Comparison of ENCODE assay signal across 15 cellular contexts in genomic region chr11:2788751-2789140, GRCh38.
DNase-seq lines count a peak whose midpoint lies in the region; ATAC-seq and TF ChIP-seq lines count a peak whose summit lies in the region.
"Had no signal": no experiment of that assay in that cellular context is flagged by ENCODE, and none has a peak within 500 bp of the region (broad histone marks: within the 10 kb centered on the region; RNA-seq: fewer than 3 reads in every experiment).

No MANE protein-coding gene starts in this region.

- peak; percentile 16 for DNase-seq in activated naive CD8-positive, alpha-beta T cell treated with anti-CD3 and anti-CD28 coated beads, Interleukin-2, amount 10 ng/mL, durations not matched to agents 7 days and 5 days
- no peak for DNase-seq in activated naive CD8-positive, alpha-beta T cell treated with anti-CD3 and anti-CD28 coated beads for 36 hours
- DNase-seq in left ventricle myocardium inferior = peak; percentile 11
- DNase-seq in neuronal stem cell (ENCODE audit: low spot score) = no peak
- DNase-seq in vagina (ENCODE audit: extremely low spot score in 2 of 2) = peak; percentile 47 to 52
- no peak for DNase-seq in activated effector memory CD4-positive, alpha-beta T cell treated with Interleukin-2 at 50 U/mL for 16 hours
- DNase-seq in HAP-1 (ENCODE audit: low spot score in 2 of 2) = no peak
- DNase-seq: NCI-H187 treated with DMSO at 0.1 percent for 48 hours, NCI-H748 treated with DMSO at 0.1 percent for 48 hours, T-helper 9 cell had no signal

- H3K27ac ChIP-seq in left ventricle myocardium inferior (replicated peaks) (no peak overlapping the region), neuronal stem cell (replicated peaks; ENCODE audit: low read length) (no peak overlapping the region), vagina (no peak overlapping the region)
- H3K27ac ChIP-seq: gastrocnemius medialis, KMS-11, uterus had no signal

- no peaks in the 10 kb centered on the region for H3K27me3 ChIP-seq in left ventricle myocardium inferior (ENCODE audit: low read depth)
- peaks cover 0 to 21% (median 7%) of the 10 kb centered on the region in 3 experiments for H3K27me3 ChIP-seq in neuronal stem cell (ENCODE audit: control insufficient read depth in 3 of 3, insufficient read depth in 3 of 3, low read depth in 1 of 3, low read length in 3 of 3)
- no peaks in the 10 kb centered on the region for H3K27me3 ChIP-seq in vagina
- peaks cover 47% of the 10 kb centered on the region for H3K27me3 ChIP-seq in HAP-1 (ENCODE audit: low read depth)
- H3K27me3 ChIP-seq: uterus had no signal

- H2AFZ ChIP-seq in neuronal stem cell (ENCODE audit: low read length) = peak overlapping the region; percentile 45

- H2BK15ac ChIP-seq in neuronal stem cell (ENCODE audit: low read length) = no peak overlapping the region

- H3K14ac ChIP-seq in neuronal stem cell (ENCODE audit: low read length) = no peak overlapping the region

- intact Hi-C loops in left ventricle myocardium inferior (cut with micrococcal nuclease) = no loop called here
- intact Hi-C loops in vagina (cut with DNase I) = no loop called here

- H3K23ac ChIP-seq in neuronal stem cell (ENCODE audit: low read depth, low read length, poor library complexity) = no peak overlapping the region

- no peak overlapping the region for H2BK120ac ChIP-seq in neuronal stem cell (ENCODE audit: low read depth, low read length)

- no peak for TF ChIP-seq POLR2A in vagina (IDR thresholded peaks at IDR 0.05)

- H3K27ac Mint-ChIP-seq in activated naive CD8-positive, alpha-beta T cell treated with anti-CD3 and anti-CD28 coated beads, Interleukin-2, amount 10 ng/mL, durations not matched to agents 7 days and 5 days = no peak overlapping the region
- H3K27ac Mint-ChIP-seq in activated naive CD8-positive, alpha-beta T cell treated with anti-CD3 and anti-CD28 coated beads for 36 hours = no peak overlapping the region

- H3K9me3 ChIP-seq in left ventricle myocardium inferior (replicated peaks) (no peaks in the 10 kb centered on the region), neuronal stem cell (replicated peaks in 1 of 2; ENCODE audit: control insufficient read depth in 2 of 2, insufficient read depth in 1 of 2, low read depth in 1 of 2, low read length in 2 of 2) (peaks cover 2 to 5% of the 10 kb centered on the region in 2 donors), vagina (no peaks in the 10 kb centered on the region), HAP-1 (0 out of 2 replicates have a peak, but pooled peaks cover 5% of the 10 kb centered on the region)
- H3K9me3 ChIP-seq: gastrocnemius medialis, uterus had no signal

- no peak overlapping the region for H3K4ac ChIP-seq in neuronal stem cell (ENCODE audit: low read length)

- no peak overlapping the region for H2AK5ac ChIP-seq in neuronal stem cell (ENCODE audit: low read depth, low read length)

- H3K9ac ChIP-seq in neuronal stem cell (ENCODE audit: low read depth, low read length, poor library complexity) = no peak overlapping the region
- H3K9ac ChIP-seq: KMS-11 had no signal

- TF ChIP-seq CTCF in left ventricle myocardium inferior (IDR thresholded peaks at IDR 0.05; ENCODE audit: borderline replicate concordance) (no peak), vagina (IDR thresholded peaks at IDR 0.05) (no peak)

- POLR2A ChIA-PET in activated naive CD8-positive, alpha-beta T cell treated with anti-CD3 and anti-CD28 coated beads, Interleukin-2, amount 10 ng/mL, durations not matched to agents 7 days and 5 days (lab: Charles Lee) = no interaction called here

- peaks cover 5% of the 10 kb centered on the region for H3K79me1 ChIP-seq in neuronal stem cell (ENCODE audit: low read depth, low read length)

- H4K91ac ChIP-seq in neuronal stem cell (ENCODE audit: low read depth, low read length, poor library complexity) = no peak overlapping the region

- no peaks in the 10 kb centered on the region for H3K36me3 ChIP-seq in left ventricle myocardium inferior
- no peaks in the 10 kb centered on the region for H3K36me3 ChIP-seq in neuronal stem cell (replicated peaks in 1 of 2; ENCODE audit: control insufficient read depth in 2 of 2, insufficient read depth in 2 of 2, low read length in 2 of 2)
- no peaks in the 10 kb centered on the region for H3K36me3 ChIP-seq in vagina
- H3K36me3 ChIP-seq in HAP-1 (replicated peaks) = no peaks in the 10 kb centered on the region
- H3K36me3 ChIP-seq: gastrocnemius medialis, uterus had no signal

- H3K4me3 ChIP-seq in left ventricle myocardium inferior (peak overlapping the region; percentile 10), neuronal stem cell (ENCODE audit: low read length in 2 of 2) (no peak overlapping the region), vagina (no peak overlapping the region), HAP-1 (no peak overlapping the region)
- H3K4me3 ChIP-seq: gastrocnemius medialis, uterus had no signal

- peaks cover 6% of the 10 kb centered on the region for H3K36me3 Mint-ChIP-seq in activated naive CD8-positive, alpha-beta T cell treated with anti-CD3 and anti-CD28 coated beads, Interleukin-2, amount 10 ng/mL, durations not matched to agents 7 days and 5 days
- H3K36me3 Mint-ChIP-seq in activated naive CD8-positive, alpha-beta T cell treated with anti-CD3 and anti-CD28 coated beads for 36 hours = peaks cover 3% of the 10 kb centered on the region

- H3K4me3 Mint-ChIP-seq in activated naive CD8-positive, alpha-beta T cell treated with anti-CD3 and anti-CD28 coated beads, Interleukin-2, amount 10 ng/mL, durations not matched to agents 7 days and 5 days = no peak overlapping the region
- no peak overlapping the region for H3K4me3 Mint-ChIP-seq in activated naive CD8-positive, alpha-beta T cell treated with anti-CD3 and anti-CD28 coated beads for 36 hours

- H3K4me1 ChIP-seq in left ventricle myocardium inferior = peaks cover 26% of the 10 kb centered on the region
- peaks cover 5 to 12% of the 10 kb centered on the region in 2 donors for H3K4me1 ChIP-seq in neuronal stem cell (ENCODE audit: control insufficient read depth in 2 of 2, insufficient read depth in 1 of 2, low read depth in 1 of 2, low read length in 2 of 2)
- peaks cover 12% of the 10 kb centered on the region for H3K4me1 ChIP-seq in vagina
- peaks cover 3% of the 10 kb centered on the region; the same call in 1 of the 2 replicates for H3K4me1 ChIP-seq in HAP-1
- H3K4me1 ChIP-seq: gastrocnemius medialis, uterus had no signal

- no peak overlapping the region for H2BK12ac ChIP-seq in neuronal stem cell (ENCODE audit: low read length)

- WGBS in neuronal stem cell (ENCODE audit: extremely low coverage in 2 of 2, insufficient read length in 2 of 2, insufficient replicate concordance in 1 of 2), 2 donors = no CpG with 5 or more reads among the region's 9 CpGs

- peak overlapping the region; percentile 82 for H3K18ac ChIP-seq in neuronal stem cell (ENCODE audit: low read length)

- no peak overlapping the region for H3K4me2 ChIP-seq in neuronal stem cell (ENCODE audit: insufficient read depth, low read length, poor library complexity, severe bottlenecking)
- H3K4me2 ChIP-seq: KMS-11 had no signal

- no peak overlapping the region for H4K8ac ChIP-seq in neuronal stem cell (ENCODE audit: low read depth, low read length)

- no peak overlapping the region for H2BK5ac ChIP-seq in neuronal stem cell (ENCODE audit: low read length)

- no peak for ATAC-seq in activated naive CD8-positive, alpha-beta T cell treated with anti-CD3 and anti-CD28 coated beads, Interleukin-2, amount 10 ng/mL, durations not matched to agents 7 days and 5 days (ENCODE audit: low read depth)
- ATAC-seq in HG03095 (IDR thresholded peaks at IDR 0.05; ENCODE audit: unreplicated experiment) = no peak
- ATAC-seq: gastrocnemius medialis; naive thymus-derived CD8-positive, alpha-beta T cell had no signal

- peaks cover 4% of the 10 kb centered on the region for H3K9me3 Mint-ChIP-seq in activated naive CD8-positive, alpha-beta T cell treated with anti-CD3 and anti-CD28 coated beads, Interleukin-2, amount 10 ng/mL, durations not matched to agents 7 days and 5 days
- no peaks in the 10 kb centered on the region for H3K9me3 Mint-ChIP-seq in activated naive CD8-positive, alpha-beta T cell treated with anti-CD3 and anti-CD28 coated beads for 36 hours

- peaks cover 4% of the 10 kb centered on the region for H3K27me3 Mint-ChIP-seq in activated naive CD8-positive, alpha-beta T cell treated with anti-CD3 and anti-CD28 coated beads, Interleukin-2, amount 10 ng/mL, durations not matched to agents 7 days and 5 days
- no peaks in the 10 kb centered on the region for H3K27me3 Mint-ChIP-seq in activated naive CD8-positive, alpha-beta T cell treated with anti-CD3 and anti-CD28 coated beads for 36 hours

- H3K4me1 Mint-ChIP-seq in activated naive CD8-positive, alpha-beta T cell treated with anti-CD3 and anti-CD28 coated beads, Interleukin-2, amount 10 ng/mL, durations not matched to agents 7 days and 5 days = no peaks in the 10 kb centered on the region
- H3K4me1 Mint-ChIP-seq in activated naive CD8-positive, alpha-beta T cell treated with anti-CD3 and anti-CD28 coated beads for 36 hours = peaks cover 9% of the 10 kb centered on the region

- in situ Hi-C loops in HAP-1 (cut with MboI; ENCODE audit: low sequenced_read_pairs) = no loop called here

Comparison
In these comparisons a context has a peak if more than half of its experiments do, and no peak if none do; other contexts are left out.
1. DNase-seq: peak in activated naive CD8-positive, alpha-beta T cell treated with anti-CD3 and anti-CD28 coated beads, Interleukin-2, amount 10 ng/mL, durations not matched to agents 7 days and 5 days (single experiment), left ventricle myocardium inferior (single experiment) and vagina (2 of 2); none in activated naive CD8-positive, alpha-beta T cell treated with anti-CD3 and anti-CD28 coated beads for 36 hours (single experiment), neuronal stem cell (single experiment), activated effector memory CD4-positive, alpha-beta T cell treated with Interleukin-2 at 50 U/mL for 16 hours (single experiment) and HAP-1 (0 of 2).